Comparison of ENCODE assay signal across 8 cellular contexts in genomic region chr14:32075636-32076277, GRCh38. TPM values are rescaled to one million over a fixed set of nuclear protein-coding genes. Genes with fewer than 3 reads are reported as not detected.
DNase-seq lines count a peak whose midpoint lies in the region; ATAC-seq and TF ChIP-seq lines count a peak whose summit lies in the region.

No MANE protein-coding gene starts in this region.

- in situ Hi-C loops in SK-MEL-5 (cut with HindIII; ENCODE audit: low pct_unique_long_range_greater_than_20kb, low sequenced_read_pairs) = no loop called here

- H3K27me3 Mint-ChIP-seq in endothelial cell (ENCODE audit: unreplicated experiment) = peaks cover 7% of the 10 kb centered on the region
- no peaks in the 10 kb centered on the region for H3K27me3 Mint-ChIP-seq in type B pancreatic cell

- H3K36me3 Mint-ChIP-seq in endothelial cell (ENCODE audit: low read depth, unreplicated experiment) (peaks cover 9% of the 10 kb centered on the region), type B pancreatic cell (no peaks in the 10 kb centered on the region)

- H3K23ac ChIP-seq in mesendoderm (ENCODE audit: low read length) = peak overlapping the region; percentile 20

- H3K4me3 ChIP-seq in mesendoderm (ENCODE audit: low read length) = peak overlapping the region; percentile 66

- peak overlapping the region; percentile 74 for H3K9ac ChIP-seq in mesendoderm (ENCODE audit: low read length)

- H3K27ac Mint-ChIP-seq in endothelial cell (ENCODE audit: unreplicated experiment) (peak overlapping the region; percentile 95), type B pancreatic cell (peak overlapping the region; percentile 98)

- H4K8ac ChIP-seq in mesendoderm (ENCODE audit: low read depth, low read length) = no peak overlapping the region

- peak overlapping the region; percentile 78 for H2BK120ac ChIP-seq in mesendoderm (ENCODE audit: low read depth, low read length)

- ATAC-seq in HG02943 (IDR thresholded peaks at IDR 0.05; ENCODE audit: low read depth, unreplicated experiment) (peak; percentile 11), GM18502 (IDR thresholded peaks at IDR 0.05; ENCODE audit: poor library complexity, unreplicated experiment) (no peak)

- no peaks in the 10 kb centered on the region for H3K36me3 ChIP-seq in mesendoderm (ENCODE audit: control insufficient read depth, insufficient read depth, low read length)

- DNase-seq in activated T-cell treated with anti-CD3 and anti-CD28 coated beads for 48 hours (ENCODE audit: low read depth) = peak; percentile 34
- no peak for DNase-seq in activated T-cell treated with anti-CD3 and anti-CD28 coated beads for 4 hours
- DNase-seq in SK-MEL-5 (ENCODE audit: low read depth, low spot score) = peak; percentile 77
- no peak for DNase-seq in endothelial cell (ENCODE audit: low spot score)
- DNase-seq in mesendoderm = peak; percentile 29
- DNase-seq in type B pancreatic cell (ENCODE audit: extremely low spot score, unreplicated experiment) = no peak

- no peak overlapping the region for H2BK15ac ChIP-seq in mesendoderm (replicated peaks; ENCODE audit: low read depth)

- H3K4me3 Mint-ChIP-seq in endothelial cell (ENCODE audit: unreplicated experiment) = peak overlapping the region; percentile 99
- H3K4me3 Mint-ChIP-seq in type B pancreatic cell = peak overlapping the region; percentile 96

- H3K4me1 Mint-ChIP-seq in endothelial cell (ENCODE audit: unreplicated experiment) = peaks cover 27% of the 10 kb centered on the region
- peaks cover 31% of the 10 kb centered on the region for H3K4me1 Mint-ChIP-seq in type B pancreatic cell (ENCODE audit: unreplicated experiment)

- no CpG with 5 or more reads among the region's 23 CpGs for WGBS in mesendoderm (ENCODE audit: extremely low coverage, insufficient coverage, low lambda C conversion rate)

- H3K9me3 Mint-ChIP-seq in endothelial cell (ENCODE audit: unreplicated experiment) (no peaks in the 10 kb centered on the region), type B pancreatic cell (no peaks in the 10 kb centered on the region)

- H3K4me2 ChIP-seq in mesendoderm (ENCODE audit: low read length) = peak overlapping the region; percentile 55

- H3K56ac ChIP-seq in mesendoderm (ENCODE audit: low read length) = peak overlapping the region; percentile 85

- H2AK5ac ChIP-seq in mesendoderm (ENCODE audit: low read length) = no peak overlapping the region

- no peaks in the 10 kb centered on the region for H3K27me3 ChIP-seq in mesendoderm (ENCODE audit: insufficient read depth, low read length, poor library complexity)

- H3K27ac ChIP-seq in mesendoderm (ENCODE audit: low read depth, low read length) = peak overlapping the region; percentile 80

- no peak overlapping the region for H4K5ac ChIP-seq in mesendoderm (ENCODE audit: low read length)

- H3K18ac ChIP-seq in mesendoderm (ENCODE audit: low read length) = peak overlapping the region; percentile 24

- no peak for TF ChIP-seq CTCF in endothelial cell (IDR thresholded peaks at IDR 0.05; ENCODE audit: unreplicated experiment)
- no peak for TF ChIP-seq CTCF in type B pancreatic cell (conservative IDR thresholded peaks at IDR 0.05)

- no peak overlapping the region for H3K4ac ChIP-seq in mesendoderm (ENCODE audit: low read depth, low read length)

- H3K4me1 ChIP-seq in mesendoderm (ENCODE audit: control insufficient read depth, low read depth, low read length) = peaks cover 1% of the 10 kb centered on the region

- H2BK5ac ChIP-seq in mesendoderm (ENCODE audit: low read length) = peak overlapping the region; percentile 7

- H3K79me2 ChIP-seq in mesendoderm (ENCODE audit: control insufficient read depth, insufficient read depth, low read length) = peaks cover 18% of the 10 kb centered on the region

- H3K79me1 ChIP-seq in mesendoderm (ENCODE audit: low read length) = peaks cover 3% of the 10 kb centered on the region

RNA-seq across cellular contexts. Expression of gene ARHGAP5, which starts 1.3 kb away (rescaled TPM):
- 110 and 123 TPM in 2 replicates for total RNA-seq in SK-MEL-5 (2014; rRNA removed; shearing (Covaris generic))
- 27.2 and 34.2 TPM in 2 replicates for polyA plus RNA-seq in SK-MEL-5 (2015; cell fraction: cytosol; rRNA removed)
- 36.5 and 50.0 TPM in 2 replicates for polyA plus RNA-seq in SK-MEL-5 (2015; cell fraction: nucleus; rRNA removed)
- total RNA-seq in endothelial cell (ENCODE audit: unreplicated experiment) (78.4 TPM), type B pancreatic cell (ENCODE audit: low replicate concordance) (157 and 169 TPM in 2 replicates)
- polyA plus RNA-seq in mesendoderm (2013, experiment 1 of 2) = 28.2 TPM
- 29.9 TPM for polyA plus RNA-seq in mesendoderm (2013, experiment 2 of 2)

Comparison
In these comparisons a context has a peak if more than half of its experiments do, and no peak if none do; other contexts are left out.
1. DNase-seq: peak in activated T-cell treated with anti-CD3 and anti-CD28 coated beads for 48 hours (single experiment), SK-MEL-5 (single experiment) and mesendoderm (single experiment); none in activated T-cell treated with anti-CD3 and anti-CD28 coated beads for 4 hours (single experiment), endothelial cell (single experiment) and type B pancreatic cell (single experiment).